In the genomic region with DNA sequence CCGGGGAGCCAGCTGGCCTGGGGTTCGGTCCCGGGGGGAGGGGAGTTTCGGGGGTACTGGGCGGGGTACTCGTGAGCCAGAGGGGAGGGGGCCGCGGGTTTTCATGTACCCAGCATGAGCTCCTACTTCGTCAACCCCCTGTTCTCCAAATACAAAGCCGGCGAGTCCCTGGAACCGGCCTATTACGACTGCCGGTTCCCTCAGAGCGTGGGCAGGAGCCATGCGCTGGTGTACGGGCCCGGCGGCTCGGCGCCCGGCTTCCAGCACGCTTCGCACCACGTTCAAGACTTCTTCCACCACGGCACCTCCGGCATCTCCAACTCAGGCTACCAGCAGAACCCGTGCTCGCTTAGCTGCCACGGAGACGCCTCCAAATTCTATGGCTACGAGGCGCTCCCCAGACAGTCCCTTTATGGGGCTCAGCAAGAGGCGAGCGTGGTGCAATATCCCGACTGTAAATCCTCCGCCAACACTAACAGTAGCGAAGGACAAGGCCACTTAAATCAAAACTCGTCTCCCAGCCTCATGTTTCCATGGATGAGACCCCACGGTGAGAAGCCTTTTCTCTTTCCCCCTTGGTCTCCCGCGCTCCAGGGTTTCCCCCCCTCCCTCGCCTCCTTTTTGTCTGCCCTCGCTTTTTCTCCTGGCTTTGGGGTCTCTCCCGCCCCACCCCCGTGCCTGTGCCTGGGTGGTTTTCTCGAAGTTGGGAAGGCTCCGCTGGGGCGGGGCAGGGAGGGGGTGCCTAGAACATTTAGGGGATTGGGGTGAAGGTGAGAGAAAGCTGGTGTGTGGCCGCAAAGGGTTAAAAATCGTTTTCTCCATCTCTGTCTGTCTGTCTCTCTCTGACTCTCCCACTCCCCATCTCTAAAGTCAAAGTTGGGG, we compare ENCODE assay signal across 9 cellular contexts. TPM values are rescaled to one million over a fixed set of nuclear protein-coding genes. Genes with fewer than 3 reads are reported as not detected.
DNase-seq lines count a peak whose midpoint lies in the region; ATAC-seq and TF ChIP-seq lines count a peak whose summit lies in the region.
"Had no signal": no experiment of that assay in that cellular context is flagged by ENCODE, and none has a peak within 500 bp of the region (broad histone marks: within the 10 kb centered on the region; RNA-seq: fewer than 3 reads in every experiment).

No MANE protein-coding gene starts in this region.

- H3K27ac ChIP-seq in upper lobe of right lung: no peak overlapping the region

- H3K4me3 Mint-ChIP-seq in activated CD4-positive, alpha-beta memory T cell treated with anti-CD3 and anti-CD28 coated beads, Interleukin-2, amount 10 ng/mL, durations not matched to agents 7 days and 5 days: peak overlapping the region; percentile 24

- no peak for ATAC-seq in upper lobe of right lung
- no peak for ATAC-seq in GM19023 (IDR thresholded peaks at IDR 0.05; ENCODE audit: unreplicated experiment)

- POLR2A ChIA-PET in activated CD4-positive, alpha-beta memory T cell treated with anti-CD3 and anti-CD28 coated beads, Interleukin-2, amount 10 ng/mL, durations not matched to agents 7 days and 5 days (lab: Charles Lee): interaction anchor here (0.9 to 1.7 kb wide), 4 partner anchors 8 to 209 kb away, joined by 3 to 4 read pairs (median 4); a partner anchor contains a TSS

- H3K36me3 ChIP-seq in upper lobe of right lung: no peaks in the 10 kb centered on the region

- intact Hi-C loops in upper lobe of right lung (cut with DNase I): loop anchor here (5.0 kb wide), 1 partner anchor 188 kb away; no protein-coding TSS in a partner anchor

- CTCF ChIA-PET in activated CD4-positive, alpha-beta memory T cell treated with anti-CD3 and anti-CD28 coated beads, Interleukin-2, amount 10 ng/mL, durations not matched to agents 7 days and 5 days (lab: Charles Lee): interaction anchor here (0.6 to 7.0 kb wide), 10 partner anchors 13 to 266 kb away, joined by 3 to 74 read pairs (median 6); a partner anchor contains a TSS

- H3K27me3 Mint-ChIP-seq in activated CD4-positive, alpha-beta memory T cell treated with anti-CD3 and anti-CD28 coated beads, Interleukin-2, amount 10 ng/mL, durations not matched to agents 7 days and 5 days: peaks cover 95% of the 10 kb centered on the region

- peak overlapping the region; percentile 52 for H3K27ac Mint-ChIP-seq in activated CD4-positive, alpha-beta memory T cell treated with anti-CD3 and anti-CD28 coated beads, Interleukin-2, amount 10 ng/mL, durations not matched to agents 7 days and 5 days

- TF ChIP-seq CTCF in upper lobe of right lung (IDR thresholded peaks at IDR 0.05): no peak

- H3K4me3 ChIP-seq in upper lobe of right lung: peak overlapping the region; percentile 21

- H3K36me3 Mint-ChIP-seq in activated CD4-positive, alpha-beta memory T cell treated with anti-CD3 and anti-CD28 coated beads, Interleukin-2, amount 10 ng/mL, durations not matched to agents 7 days and 5 days (ENCODE audit: low read depth): peaks cover 3% of the 10 kb centered on the region

- H3K4me1 Mint-ChIP-seq in activated CD4-positive, alpha-beta memory T cell treated with anti-CD3 and anti-CD28 coated beads, Interleukin-2, amount 10 ng/mL, durations not matched to agents 7 days and 5 days: peaks cover 29% of the 10 kb centered on the region

- H3K27me3 ChIP-seq in upper lobe of right lung: peaks cover 92% of the 10 kb centered on the region

- peak; percentile 72 for DNase-seq in activated effector memory CD4-positive, alpha-beta T cell treated with anti-CD3 and anti-CD28 coated beads, Interleukin-2, amount 50 U/mL, for 16 hours
- no peak for DNase-seq in activated effector memory CD4-positive, alpha-beta T cell treated with Interleukin-2 at 50 U/mL for 16 hours
- no peak for DNase-seq in activated CD4-positive, alpha-beta memory T cell treated with anti-CD3 and anti-CD28 coated beads, Interleukin-2, amount 10 ng/mL, durations not matched to agents 7 days and 5 days
- DNase-seq in kidney tubule cell (ENCODE audit: low spot score) (peak; percentile 44), upper lobe of right lung (no peak), HUDEP-2 (lab: John Stamatoyannopoulos, UW; ENCODE audit: unreplicated experiment in 76 of 76) (no peak), anterior cingulate cortex (lab: John Stamatoyannopoulos, UW) (no peak)
- DNase-seq: DMS79 treated with DMSO at 0.1 percent for 48 hours had no signal

- peaks cover 13% of the 10 kb centered on the region for H3K4me1 ChIP-seq in upper lobe of right lung

- no peaks in the 10 kb centered on the region for H3K9me3 ChIP-seq in upper lobe of right lung

- no peaks in the 10 kb centered on the region for H3K9me3 Mint-ChIP-seq in activated CD4-positive, alpha-beta memory T cell treated with anti-CD3 and anti-CD28 coated beads, Interleukin-2, amount 10 ng/mL, durations not matched to agents 7 days and 5 days

RNA-seq across cellular contexts. Expression of a gene that starts 0.6 kb away (rescaled TPM):
- total RNA-seq in activated CD4-positive, alpha-beta memory T cell treated with anti-CD3 and anti-CD28 coated beads, Interleukin-2, amount 10 ng/mL, durations not matched to agents 7 days and 5 days: not detected
- 0.55 TPM for total RNA-seq in upper lobe of right lung

RNA-seq across cellular contexts. Expression of a gene that starts 9.5 kb away (rescaled TPM):
- not detected for total RNA-seq in activated CD4-positive, alpha-beta memory T cell treated with anti-CD3 and anti-CD28 coated beads, Interleukin-2, amount 10 ng/mL, durations not matched to agents 7 days and 5 days
- total RNA-seq in upper lobe of right lung: 0.61 TPM

RNA-seq across cellular contexts. Expression of a gene that starts 18.8 kb away (rescaled TPM):
- not detected for total RNA-seq in activated CD4-positive, alpha-beta memory T cell treated with anti-CD3 and anti-CD28 coated beads, Interleukin-2, amount 10 ng/mL, durations not matched to agents 7 days and 5 days
- 1.4 TPM for total RNA-seq in upper lobe of right lung

RNA-seq across cellular contexts. Expression of a gene that starts 23.4 kb away (rescaled TPM):
- total RNA-seq in activated CD4-positive, alpha-beta memory T cell treated with anti-CD3 and anti-CD28 coated beads, Interleukin-2, amount 10 ng/mL, durations not matched to agents 7 days and 5 days: not detected
- total RNA-seq in upper lobe of right lung: not detected

RNA-seq across cellular contexts. Expression of a gene that starts 24.5 kb away (rescaled TPM):
- total RNA-seq in activated CD4-positive, alpha-beta memory T cell treated with anti-CD3 and anti-CD28 coated beads, Interleukin-2, amount 10 ng/mL, durations not matched to agents 7 days and 5 days: not detected
- not detected for total RNA-seq in upper lobe of right lung

Comparison
In these comparisons a context has a peak if more than half of its experiments do, and no peak if none do; other contexts are left out.
1. DNase-seq: peak in activated effector memory CD4-positive, alpha-beta T cell treated with anti-CD3 and anti-CD28 coated beads, Interleukin-2, amount 50 U/mL, for 16 hours (single experiment) and kidney tubule cell (single experiment); none in activated effector memory CD4-positive, alpha-beta T cell treated with Interleukin-2 at 50 U/mL for 16 hours (single experiment), activated CD4-positive, alpha-beta memory T cell treated with anti-CD3 and anti-CD28 coated beads, Interleukin-2, amount 10 ng/mL, durations not matched to agents 7 days and 5 days (single experiment), upper lobe of right lung (single experiment), HUDEP-2 (0 of 76) and anterior cingulate cortex (0 of 58).